7 cellular contexts compared by ENCODE assay signal in genomic region chr22:28442264-28442950, GRCh38.
DNase-seq lines count a peak whose midpoint lies in the region; TF ChIP-seq lines count a peak whose summit lies in the region.

No MANE protein-coding gene starts in this region.

- peaks cover 22% of the 10 kb centered on the region for H3K27me3 Mint-ChIP-seq in activated T-helper 2 cell treated with anti-CD3 and anti-CD28 coated beads, Interferon-gamma antibody, Interleukin-2, Interleukin-4, amounts not matched to agents 10 μg/mL and 5 μg/mL and 100 μg/mL, durations not matched to agents 14 hours and 24 hours and 36 hours (ENCODE audit: low read depth)

- TF ChIP-seq CTCF in fibroblast of mammary gland (conservative IDR thresholded peaks at IDR 0.05; ENCODE audit: control insufficient read depth, insufficient read depth, low read depth, low read length): peak; percentile 53

- H3K27ac Mint-ChIP-seq in activated T-helper 2 cell treated with anti-CD3 and anti-CD28 coated beads, Interferon-gamma antibody, Interleukin-2, Interleukin-4, amounts not matched to agents 10 μg/mL and 5 μg/mL and 100 μg/mL, durations not matched to agents 14 hours and 24 hours and 36 hours: peak overlapping the region; percentile 67

- no peaks in the 10 kb centered on the region for H3K36me3 Mint-ChIP-seq in activated T-helper 2 cell treated with anti-CD3 and anti-CD28 coated beads, Interferon-gamma antibody, Interleukin-2, Interleukin-4, amounts not matched to agents 10 μg/mL and 5 μg/mL and 100 μg/mL, durations not matched to agents 14 hours and 24 hours and 36 hours (ENCODE audit: low read depth)

- H3K4me3 ChIP-seq in fibroblast of mammary gland (ENCODE audit: control insufficient read depth, low read depth, low read length): peak overlapping the region; percentile 61

- DNase-seq in GM19238 (ENCODE audit: insufficient read length, low spot score) (peak; percentile 67), OCI-M1 (lab: John Stamatoyannopoulos, UW) (peak; percentile 82), fibroblast of mammary gland (ENCODE audit: low read depth) (peak; percentile 64), myocyte (ENCODE audit: low read depth) (peak; percentile 81), SHP77 (lab: John Stamatoyannopoulos, UW) (no peak)
- DNase-seq in activated T-helper 2 cell treated with anti-CD3 and anti-CD28 coated beads, Interferon-gamma antibody, Interleukin-2, Interleukin-4, amounts not matched to agents 10 μg/mL and 5 μg/mL and 100 μg/mL, durations not matched to agents 14 hours and 24 hours and 36 hours (ENCODE audit: low spot score): peak; percentile 74
- DNase-seq in stimulated activated CD8-positive, alpha-beta memory T cell treated with anti-CD3 and anti-CD28 coated beads, Interleukin-7, amount 100 ng/mL, for 24 hours (ENCODE audit: low read depth): peak; percentile 39

- peaks cover 16% of the 10 kb centered on the region for H3K4me1 Mint-ChIP-seq in activated T-helper 2 cell treated with anti-CD3 and anti-CD28 coated beads, Interferon-gamma antibody, Interleukin-2, Interleukin-4, amounts not matched to agents 10 μg/mL and 5 μg/mL and 100 μg/mL, durations not matched to agents 14 hours and 24 hours and 36 hours (ENCODE audit: low read depth)

- H3K9me3 Mint-ChIP-seq in activated T-helper 2 cell treated with anti-CD3 and anti-CD28 coated beads, Interferon-gamma antibody, Interleukin-2, Interleukin-4, amounts not matched to agents 10 μg/mL and 5 μg/mL and 100 μg/mL, durations not matched to agents 14 hours and 24 hours and 36 hours: no peaks in the 10 kb centered on the region

- intact Hi-C loops in activated T-helper 2 cell treated with anti-CD3 and anti-CD28 coated beads, Interferon-gamma antibody, Interleukin-2, Interleukin-4, amounts not matched to agents 10 μg/mL and 5 μg/mL and 100 μg/mL, durations not matched to agents 14 hours and 24 hours and 36 hours (cut with micrococcal nuclease): loop anchor here (2.0 to 10.0 kb wide), 5 partner anchors 46 to 422 kb away; no protein-coding TSS in a partner anchor

- H3K4me3 Mint-ChIP-seq in activated T-helper 2 cell treated with anti-CD3 and anti-CD28 coated beads, Interferon-gamma antibody, Interleukin-2, Interleukin-4, amounts not matched to agents 10 μg/mL and 5 μg/mL and 100 μg/mL, durations not matched to agents 14 hours and 24 hours and 36 hours (ENCODE audit: low read depth): peak overlapping the region; percentile 78

Comparison
In these comparisons a context has a peak if more than half of its experiments do, and no peak if none do; other contexts are left out.
1. DNase-seq: peak in GM19238 (single experiment), OCI-M1 (single experiment), activated T-helper 2 cell treated with anti-CD3 and anti-CD28 coated beads, Interferon-gamma antibody, Interleukin-2, Interleukin-4, amounts not matched to agents 10 μg/mL and 5 μg/mL and 100 μg/mL, durations not matched to agents 14 hours and 24 hours and 36 hours (single experiment), fibroblast of mammary gland (single experiment), myocyte (single experiment) and stimulated activated CD8-positive, alpha-beta memory T cell treated with anti-CD3 and anti-CD28 coated beads, Interleukin-7, amount 100 ng/mL, for 24 hours (single experiment); none in SHP77 (0 of 2).